23 cellular contexts compared by ENCODE assay signal in genomic region chr3:45947361-45947760, GRCh38. TPM values are rescaled to one million over a fixed set of nuclear protein-coding genes. Genes with fewer than 3 reads are reported as not detected.
DNase-seq lines count a peak whose midpoint lies in the region; ATAC-seq and TF ChIP-seq lines count a peak whose summit lies in the region.
"Had no signal": no experiment of that assay in that cellular context is flagged by ENCODE, and none has a peak within 500 bp of the region (broad histone marks: within the 10 kb centered on the region; RNA-seq: fewer than 3 reads in every experiment).

No MANE protein-coding gene starts in this region.

- CTCF ChIA-PET in activated CD4-positive, alpha-beta memory T cell treated with anti-CD3 and anti-CD28 coated beads, Interleukin-2, amount 10 ng/mL, durations not matched to agents 7 days and 5 days (lab: Charles Lee), result interaction anchor here (3.4 to 7.1 kb wide), 2 partner anchors 8 to 130 kb away, joined by 10 to 94 read pairs; no protein-coding TSS in a partner anchor

- POLR2A ChIA-PET in activated CD4-positive, alpha-beta memory T cell treated with anti-CD3 and anti-CD28 coated beads, Interleukin-2, amount 10 ng/mL, durations not matched to agents 7 days and 5 days (lab: Charles Lee), result interaction anchor here (0.7 to 7.8 kb wide), 7 partner anchors 19 to 121 kb away, joined by 3 to 80 read pairs (median 3); partner anchors contain the start of gene FYCO1

- H3K27me3 Mint-ChIP-seq in natural killer cell treated with Interleukin-12 subunit alpha and Interleukin-12 subunit beta and Interleukin-15 and Interleukin-18, amount 100 ng/mL, for 72 hours, result peaks cover 0 to 2% of the 10 kb centered on the region in 2 donors
- H3K27me3 Mint-ChIP-seq in natural killer cell (ENCODE audit: low read depth in 2 of 2), result no peaks in the 10 kb centered on the region
- H3K27me3 Mint-ChIP-seq in activated CD4-positive, alpha-beta memory T cell treated with anti-CD3 and anti-CD28 coated beads, Interleukin-2, amount 10 ng/mL, durations not matched to agents 7 days and 5 days, result no peaks in the 10 kb centered on the region

- H3K27ac Mint-ChIP-seq in natural killer cell treated with Interleukin-12 subunit alpha and Interleukin-12 subunit beta and Interleukin-15 and Interleukin-18, amount 100 ng/mL, for 72 hours, result peak overlapping the region; percentile 78 to 82
- peak overlapping the region in 1 of 2 donors; percentile 44 for H3K27ac Mint-ChIP-seq in natural killer cell
- H3K27ac Mint-ChIP-seq in activated CD4-positive, alpha-beta memory T cell treated with anti-CD3 and anti-CD28 coated beads, Interleukin-2, amount 10 ng/mL, durations not matched to agents 7 days and 5 days, result peak overlapping the region; percentile 90

- H3K4me3 Mint-ChIP-seq in natural killer cell treated with Interleukin-12 subunit alpha and Interleukin-12 subunit beta and Interleukin-15 and Interleukin-18, amount 100 ng/mL, for 72 hours, result no peak overlapping the region
- H3K4me3 Mint-ChIP-seq in natural killer cell, result no peak overlapping the region
- peak overlapping the region; percentile 59 for H3K4me3 Mint-ChIP-seq in activated CD4-positive, alpha-beta memory T cell treated with anti-CD3 and anti-CD28 coated beads, Interleukin-2, amount 10 ng/mL, durations not matched to agents 7 days and 5 days
- H3K4me3 Mint-ChIP-seq: GM23338 had no signal

- H3K36me3 Mint-ChIP-seq in natural killer cell treated with Interleukin-12 subunit alpha and Interleukin-12 subunit beta and Interleukin-15 and Interleukin-18, amount 100 ng/mL, for 72 hours, result peaks cover 16% of the 10 kb centered on the region
- H3K36me3 Mint-ChIP-seq in natural killer cell, result no peaks in the 10 kb centered on the region
- H3K36me3 Mint-ChIP-seq in activated CD4-positive, alpha-beta memory T cell treated with anti-CD3 and anti-CD28 coated beads, Interleukin-2, amount 10 ng/mL, durations not matched to agents 7 days and 5 days (ENCODE audit: low read depth), result peaks cover 86% of the 10 kb centered on the region

- intact Hi-C loops in natural killer cell (cut with micrococcal nuclease), result no loop called here

- no peak for ATAC-seq in natural killer cell treated with Interleukin-12 subunit alpha and Interleukin-12 subunit beta and Interleukin-15 and Interleukin-18, amount 100 ng/mL, for 72 hours
- no peak for ATAC-seq in natural killer cell
- ATAC-seq in HG02870 (IDR thresholded peaks at IDR 0.05; ENCODE audit: unreplicated experiment), result no peak
- ATAC-seq in GM18907 (IDR thresholded peaks at IDR 0.05; ENCODE audit: unreplicated experiment), result no peak
- ATAC-seq in GM21723 (IDR thresholded peaks at IDR 0.05; ENCODE audit: unreplicated experiment), result no peak
- ATAC-seq: GM23338, mucosa of descending colon, sciatic nerve had no signal

- no peaks in the 10 kb centered on the region for H3K9me3 Mint-ChIP-seq in natural killer cell treated with Interleukin-12 subunit alpha and Interleukin-12 subunit beta and Interleukin-15 and Interleukin-18, amount 100 ng/mL, for 72 hours
- no peaks in the 10 kb centered on the region for H3K9me3 Mint-ChIP-seq in natural killer cell
- peaks cover 2% of the 10 kb centered on the region for H3K9me3 Mint-ChIP-seq in activated CD4-positive, alpha-beta memory T cell treated with anti-CD3 and anti-CD28 coated beads, Interleukin-2, amount 10 ng/mL, durations not matched to agents 7 days and 5 days
- H3K9me3 Mint-ChIP-seq: GM23338 had no signal

- H3K4me1 Mint-ChIP-seq in natural killer cell treated with Interleukin-12 subunit alpha and Interleukin-12 subunit beta and Interleukin-15 and Interleukin-18, amount 100 ng/mL, for 72 hours (ENCODE audit: low read depth in 2 of 2), result peaks cover 54 to 80% of the 10 kb centered on the region in 2 donors
- H3K4me1 Mint-ChIP-seq in natural killer cell, result peaks cover 58 to 66% of the 10 kb centered on the region in 2 donors
- peaks cover 95% of the 10 kb centered on the region for H3K4me1 Mint-ChIP-seq in activated CD4-positive, alpha-beta memory T cell treated with anti-CD3 and anti-CD28 coated beads, Interleukin-2, amount 10 ng/mL, durations not matched to agents 7 days and 5 days
- H3K4me1 Mint-ChIP-seq: GM23338 had no signal

- no peak for TF ChIP-seq CTCF in natural killer cell (IDR thresholded peaks at IDR 0.05)

- DNase-seq in natural killer cell treated with Interleukin-12 subunit alpha and Interleukin-12 subunit beta and Interleukin-15 and Interleukin-18, amount 100 ng/mL, for 72 hours (ENCODE audit: low spot score), result no peak
- DNase-seq in natural killer cell (no peak), fibroblast of gingiva (ENCODE audit: low read depth) (peak; percentile 38), NCI-H748 treated with DMSO at 0.1 percent for 48 hours (lab: John Stamatoyannopoulos, UW) (no peak)
- no peak for DNase-seq in activated CD4-positive, alpha-beta memory T cell treated with anti-CD3 and anti-CD28 coated beads, Interleukin-2, amount 10 ng/mL, durations not matched to agents 7 days and 5 days
- DNase-seq: AML-193; amygdala; central memory CD4-positive, alpha-beta T cell; COR-L47; effector CD4-positive, alpha-beta T cell; mucosa of descending colon; NCI-H1092 treated with DMSO at 0.1 percent for 48 hours; NCI-H2081 treated with DMSO at 0.1 percent for 48 hours; stimulated activated naive CD4-positive, alpha-beta T cell treated with Interleukin-2 at 50 U/mL for 16 hours; SW 1271; thyroid gland had no signal

RNA-seq across cellular contexts. Expression of gene CXCR6, which starts 4.1 kb away (rescaled TPM):
- 1 to 10 TPM; 4.0 to 5.3 TPM for total RNA-seq in natural killer cell treated with Interleukin-12 subunit alpha and Interleukin-12 subunit beta and Interleukin-15 and Interleukin-18, amount 100 ng/mL, for 72 hours
- total RNA-seq in natural killer cell, result 1 to 10 TPM in 2 of 3 donors, under 1 TPM in 1; 0.95 to 2.1 (median 1.7) TPM
- 10 to 100 TPM; 53.8 to 58.8 TPM for total RNA-seq in activated CD4-positive, alpha-beta memory T cell treated with anti-CD3 and anti-CD28 coated beads, Interleukin-2, amount 10 ng/mL, durations not matched to agents 7 days and 5 days
- total RNA-seq: GM23338, HT1080, LHCN-M2 had no signal

RNA-seq across cellular contexts. Expression of gene FYCO1, which starts 48.3 kb away (rescaled TPM):
- 10 to 100 TPM; 14.6 to 30.3 TPM for total RNA-seq in natural killer cell treated with Interleukin-12 subunit alpha and Interleukin-12 subunit beta and Interleukin-15 and Interleukin-18, amount 100 ng/mL, for 72 hours
- 10 to 100 TPM; 23.0 to 28.4 (median 27.5) TPM for total RNA-seq in natural killer cell
- total RNA-seq in activated CD4-positive, alpha-beta memory T cell treated with anti-CD3 and anti-CD28 coated beads, Interleukin-2, amount 10 ng/mL, durations not matched to agents 7 days and 5 days, result 10 to 100 TPM; 21.7 to 22.6 TPM

Comparison
In these comparisons a context has a peak if more than half of its experiments do, and no peak if none do; other contexts are left out.
1. RNA of gene CXCR6, which starts 4.1 kb away (total RNA-seq): 53.8 to 58.8 TPM in activated CD4-positive, alpha-beta memory T cell treated with anti-CD3 and anti-CD28 coated beads, Interleukin-2, amount 10 ng/mL, durations not matched to agents 7 days and 5 days; 4.0 to 5.3 TPM in natural killer cell treated with Interleukin-12 subunit alpha and Interleukin-12 subunit beta and Interleukin-15 and Interleukin-18, amount 100 ng/mL, for 72 hours and 0.95 to 2.1 TPM in natural killer cell; every median in the first group is over 4 times any median in the second.